In the genomic region with DNA sequence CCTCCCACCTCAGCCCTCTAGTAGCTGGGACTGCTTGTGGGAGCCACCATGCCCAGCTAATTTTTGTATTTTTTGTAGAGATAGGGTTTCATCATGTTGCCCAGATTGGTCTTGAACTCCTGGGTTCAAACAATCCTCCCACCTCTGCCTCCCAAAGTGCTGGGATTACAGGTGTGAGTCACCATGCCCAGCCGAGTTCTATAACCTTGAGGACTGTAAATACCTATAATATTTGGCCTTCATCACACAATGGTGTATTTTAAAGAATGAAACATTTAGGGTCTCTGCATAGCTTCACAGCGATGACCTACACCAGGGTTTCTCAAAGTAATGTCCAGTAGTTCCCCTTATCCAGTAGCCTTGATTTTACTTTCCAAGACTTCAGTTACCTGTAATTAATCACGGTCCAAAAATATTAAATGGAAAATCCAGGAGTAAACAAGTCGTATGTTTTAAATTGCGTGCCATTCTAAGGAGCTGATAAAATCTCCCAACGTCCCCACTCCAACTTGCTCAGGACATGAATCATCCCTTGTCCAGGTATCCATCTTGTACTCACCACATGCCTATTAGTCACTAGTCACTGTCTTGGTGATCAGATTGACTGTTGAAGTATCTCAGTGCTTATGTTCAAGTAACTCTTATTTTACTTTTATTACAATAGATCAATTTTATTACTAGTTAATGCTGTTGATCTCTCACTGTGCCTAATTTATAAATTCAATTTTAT, we compare ENCODE assay signal across 13 cellular contexts.
A peak's percentile ranks its signal among the peaks of the same experiment; 100 is the strongest.
DNase-seq lines count a peak whose midpoint lies in the region; ATAC-seq, FAIRE-seq and TF ChIP-seq lines count a peak whose summit lies in the region.
"Had no signal": no experiment of that assay in that cellular context is flagged by ENCODE, and none has a peak within 500 bp of the region (broad histone marks: within the 10 kb centered on the region; RNA-seq: fewer than 3 reads in every experiment).

No MANE protein-coding gene starts in this region.

- WGBS in GM12878 (ENCODE audit: insufficient coverage, insufficient replicate concordance, low lambda C conversion rate, missing lambda C conversion rate), result 78% methylated on average over 6 of the region's 6 CpGs
- WGBS in trophoblast cell (ENCODE audit: extremely low coverage, insufficient coverage, insufficient read length), result no CpG with 5 or more reads among the region's 6 CpGs

- H3K4me2 ChIP-seq in OCI-LY3 (ENCODE audit: low read length) (peak overlapping the region; percentile 73), GM12878 (ENCODE audit: control insufficient read depth, insufficient read depth) (0 out of 2 replicates have a peak overlapping the region, but pooled peaks have one; percentile 46), trophoblast cell (ENCODE audit: low read length) (no peak overlapping the region)

- SMC1A ChIA-PET in GM12878 (lab: Charles Lee; ENCODE audit: uncharacterized antibody, unreplicated experiment), result interaction anchor here (1.0 to 1.8 kb wide), 3 partner anchors 9 to 395 kb away, joined by 3 to 5 read pairs (median 3); no protein-coding TSS in a partner anchor

- RAD21 ChIA-PET in GM12878 (lab: Charles Lee; ENCODE audit: unreplicated experiment), result no interaction called here

- TF ChIP-seq EP300 in GM12878 (IDR thresholded peaks at IDR 0.05; ENCODE audit: borderline replicate concordance in 1 of 2, control insufficient read depth in 1 of 2, low read depth in 2 of 2, low read length in 2 of 2), result no peak

- TF ChIP-seq POLR2A in GM12878 (IDR thresholded peaks at IDR 0.05; ENCODE audit: low read depth, low read length), result no peak
- TF ChIP-seq POLR2A in GM18505 (IDR thresholded peaks at IDR 0.05; ENCODE audit: borderline replicate concordance, extremely low read depth, insufficient read depth, insufficient read length), result no peak

- peak overlapping the region; percentile 40 for H3K14ac ChIP-seq in trophoblast cell (ENCODE audit: low read length)

- H2BK5ac ChIP-seq in trophoblast cell (ENCODE audit: low read depth, low read length, poor library complexity), result peak overlapping the region; percentile 64

- peak overlapping the region; percentile 95 for H3K27ac ChIP-seq in OCI-LY3 (ENCODE audit: low read length)
- H3K27ac ChIP-seq in GM12878 (ENCODE audit: control insufficient read depth, insufficient read depth), result no peak overlapping the region
- H3K27ac ChIP-seq in trophoblast cell (ENCODE audit: low read depth, low read length), result peak overlapping the region; percentile 76
- H3K27ac ChIP-seq: 22Rv1, testis had no signal

- H3K23ac ChIP-seq in trophoblast cell (ENCODE audit: low read length), result no peak overlapping the region

- peak overlapping the region; percentile 11; the same call in 1 of the 2 replicates for H3K9ac ChIP-seq in OCI-LY3 (ENCODE audit: low read length)
- no peak overlapping the region for H3K9ac ChIP-seq in GM12878 (ENCODE audit: control insufficient read depth, insufficient read depth, low read length)
- no peak overlapping the region for H3K9ac ChIP-seq in trophoblast cell (ENCODE audit: low read length)

- H3K4ac ChIP-seq in trophoblast cell (ENCODE audit: low read depth, low read length), result peak overlapping the region; percentile 35

- in situ Hi-C loops in GM12878 (cut with MboI), result no loop called here

- H4K8ac ChIP-seq in trophoblast cell (ENCODE audit: low read depth, low read length), result peak overlapping the region; percentile 60

- POLR2A ChIA-PET in GM12878 (lab: Charles Lee), result interaction anchor here (0.6 kb wide), 1 partner anchor 536 kb away, joined by 3 read pairs; no protein-coding TSS in a partner anchor

- FAIRE-seq in GM12878 (lab: Jason Lieb, UNC), result no peak
- FAIRE-seq: endothelial cell of umbilical vein had no signal

- H4K20me1 ChIP-seq in OCI-LY3 (ENCODE audit: insufficient read depth, low read length), result no peaks in the 10 kb centered on the region
- H4K20me1 ChIP-seq in GM12878 (ENCODE audit: control insufficient read depth, insufficient read depth), result no peaks in the 10 kb centered on the region

- H2AK5ac ChIP-seq in trophoblast cell (ENCODE audit: low read length), result no peak overlapping the region

- BruUV-seq in GM12878 (replicated peaks; lab: Mats Ljungman, UMichigan), result no TSS peak

- TF ChIP-seq RAD21 in GM12878 (IDR thresholded peaks at IDR 0.05; ENCODE audit: insufficient read depth, low read depth, low read length), result no peak

- intact Hi-C loops in GM12878 (cut with micrococcal nuclease; ENCODE audit: unreplicated experiment), result loop anchor here (5.0 kb wide), 1 partner anchor 200 kb away; no protein-coding TSS in a partner anchor

- H2BK120ac ChIP-seq in trophoblast cell (ENCODE audit: insufficient read depth, low read length, poor library complexity), result peak overlapping the region; percentile 86

- no peak for ATAC-seq in GM12878
- ATAC-seq in GM18505 (IDR thresholded peaks at IDR 0.05; ENCODE audit: unreplicated experiment), result no peak

- H3K9me3 ChIP-seq in OCI-LY3 (ENCODE audit: insufficient read depth, low read length) (no peaks in the 10 kb centered on the region), GM12878 (replicated peaks; ENCODE audit: control insufficient read depth, insufficient read depth, low read length) (no peaks in the 10 kb centered on the region), trophoblast cell (ENCODE audit: insufficient read depth, low read depth, low read length) (no peaks in the 10 kb centered on the region)
- H3K9me3 ChIP-seq: HAP-1, testis had no signal

- no peak overlapping the region for H4K12ac ChIP-seq in trophoblast cell (ENCODE audit: low read depth, low read length)

- H3K4me1 ChIP-seq in OCI-LY3 (ENCODE audit: low read length) (peaks cover 37% of the 10 kb centered on the region), GM12878 (ENCODE audit: control insufficient read depth, insufficient read depth, low read length) (peaks cover 7% of the 10 kb centered on the region), trophoblast cell (ENCODE audit: control insufficient read depth in 1 of 2, insufficient read depth in 2 of 2, low read length in 2 of 2) (peaks cover 2 to 7% of the 10 kb centered on the region in 2 experiments)
- H3K4me1 ChIP-seq: HAP-1 had no signal

- H3K18ac ChIP-seq in trophoblast cell (ENCODE audit: low read length), result no peak overlapping the region

- CTCF ChIA-PET in GM12878 (lab: Yijun Ruan, JAX), result interaction anchor here (2.2 kb wide), 1 partner anchor 9 kb away, joined by 5 read pairs; no protein-coding TSS in a partner anchor

- TF ChIP-seq CTCF in OCI-LY3 (IDR thresholded peaks at IDR 0.05; ENCODE audit: low read depth, low read length), result no peak
- no peak for TF ChIP-seq CTCF in GM12878 (IDR thresholded peaks at IDR 0.05 in 2 of 3, conservative IDR thresholded peaks at IDR 0.05 in 1 of 3; ENCODE audit: control insufficient read depth in 2 of 3, extremely low read depth in 1 of 3, insufficient read depth in 1 of 3, low read depth in 3 of 3, low read length in 3 of 3)

- H3K4me3 ChIP-seq in OCI-LY3 (ENCODE audit: low read length) (peak overlapping the region; percentile 6), GM12878 (no peak overlapping the region), trophoblast cell (ENCODE audit: low read depth, low read length) (no peak overlapping the region)
- H3K4me3 ChIP-seq: HAP-1, testis had no signal

- H3K79me2 ChIP-seq in OCI-LY3 (ENCODE audit: low read length) (no peaks in the 10 kb centered on the region), GM12878 (ENCODE audit: control insufficient read depth, insufficient read depth, low read length) (no peaks in the 10 kb centered on the region), trophoblast cell (ENCODE audit: control insufficient read depth, insufficient read depth, low read length, poor library complexity) (no peaks in the 10 kb centered on the region)

- H2AFZ ChIP-seq in OCI-LY3 (ENCODE audit: low read depth, low read length), result no peak overlapping the region
- H2AFZ ChIP-seq in GM12878 (ENCODE audit: control insufficient read depth, low read depth, low read length), result no peak overlapping the region
- H2AFZ ChIP-seq in trophoblast cell (ENCODE audit: insufficient read depth, low read length, poor library complexity), result no peak overlapping the region

- DNase-seq in DMS53 (lab: John Stamatoyannopoulos, UW), result peak; percentile 35
- DNase-seq in DMS53 treated with DMSO at 0.1 percent for 48 hours (lab: John Stamatoyannopoulos, UW; ENCODE audit: unreplicated experiment), result no peak
- DNase-seq in GM12878 (ENCODE audit: low read depth, low spot score), result no peak
- peak; percentile 83 to 90 for DNase-seq in trophoblast cell
- no peak for DNase-seq in NK-92 treated with Interleukin-12 subunit alpha and Interleukin-12 subunit beta, amount 100 ng/mL, for 24 hours (lab: John Stamatoyannopoulos, UW)
- no peak for DNase-seq in CD1c-positive myeloid dendritic cell (ENCODE audit: extremely low spot score)
- DNase-seq: T-helper 9 cell, testis had no signal

- H3K27me3 ChIP-seq in OCI-LY3 (ENCODE audit: low read depth, low read length) (no peaks in the 10 kb centered on the region), GM12878 (replicated peaks in 1 of 2; ENCODE audit: control insufficient read depth in 2 of 2, insufficient read depth in 2 of 2, low read length in 1 of 2) (no peaks in the 10 kb centered on the region), trophoblast cell (ENCODE audit: insufficient read depth, low read length) (no peaks in the 10 kb centered on the region)
- H3K27me3 ChIP-seq: testis had no signal

- peak overlapping the region; percentile 52 for H2BK12ac ChIP-seq in trophoblast cell (ENCODE audit: low read length)

- peak overlapping the region; percentile 67 for H4K91ac ChIP-seq in trophoblast cell (ENCODE audit: low read depth, low read length)

- peaks cover 11% of the 10 kb centered on the region for H3K79me1 ChIP-seq in trophoblast cell (ENCODE audit: low read length)

- H3K36me3 ChIP-seq in OCI-LY3 (replicated peaks; ENCODE audit: low read depth, low read length) (no peaks in the 10 kb centered on the region), GM12878 (ENCODE audit: control insufficient read depth in 2 of 2, insufficient read depth in 2 of 2, low read length in 1 of 2) (no peaks in the 10 kb centered on the region), trophoblast cell (ENCODE audit: control insufficient read depth in 1 of 2, insufficient read depth in 2 of 2, low read length in 2 of 2) (no peaks in the 10 kb centered on the region)
- H3K36me3 ChIP-seq: HAP-1 had no signal

Comparison
In these comparisons a context has a peak if more than half of its experiments do, and no peak if none do; other contexts are left out.
1. DNase-seq: peak in DMS53 (single experiment) and trophoblast cell (2 of 2); none in DMS53 treated with DMSO at 0.1 percent for 48 hours (single experiment), GM12878 (single experiment), NK-92 treated with Interleukin-12 subunit alpha and Interleukin-12 subunit beta, amount 100 ng/mL, for 24 hours (single experiment) and CD1c-positive myeloid dendritic cell (single experiment).